1 cellular context compared by ENCODE assay signal in the genomic region with DNA sequence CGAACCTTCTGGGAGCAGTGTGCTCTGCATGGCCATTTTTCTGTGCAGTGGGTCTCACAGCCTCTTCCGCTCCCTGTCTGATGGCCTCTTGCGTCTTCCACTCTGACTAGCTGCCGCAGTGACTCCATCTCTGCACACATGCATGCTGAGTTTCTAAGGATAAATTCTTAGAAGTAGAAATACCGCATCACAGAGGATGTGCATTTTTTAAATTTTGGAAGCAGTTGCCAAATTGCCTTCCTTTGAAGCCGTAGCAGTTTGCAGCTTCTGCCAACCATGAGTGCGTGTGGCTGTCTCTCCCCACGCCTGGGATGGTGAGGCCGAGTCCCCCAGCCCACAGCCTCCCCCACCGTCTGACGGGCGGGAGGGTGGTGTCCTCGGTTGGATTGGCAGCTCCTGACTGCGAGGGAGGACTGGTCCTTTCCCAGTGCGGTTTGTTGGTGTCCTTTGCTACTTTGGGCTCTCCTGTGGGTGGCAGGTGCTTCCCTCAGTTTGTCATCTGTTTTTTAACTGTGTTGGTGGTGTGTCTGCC.
TF ChIP-seq lines count a peak whose summit lies in the region.

No MANE protein-coding gene starts in this region.

TF ChIP-seq in H1, 55 proteins besides CTCF, POLR2A, EP300 and RAD21:
- TF ChIP-seq CREB1 (IDR thresholded peaks at IDR 0.05), result no peak
- no peak for TF ChIP-seq E2F6 (IDR thresholded peaks at IDR 0.05)
- TF ChIP-seq CHD2 (IDR thresholded peaks at IDR 0.05; ENCODE audit: low read length), result no peak
- TF ChIP-seq RNF2 (IDR thresholded peaks at IDR 0.05; ENCODE audit: borderline replicate concordance, low read depth, low read length, missing control alignments, poor library complexity, severe bottlenecking), result no peak
- no peak for TF ChIP-seq SIX5 (IDR thresholded peaks at IDR 0.05; ENCODE audit: low read depth, low read length)
- TF ChIP-seq SUZ12 (IDR thresholded peaks at IDR 0.05; ENCODE audit: low read length), result no peak
- TF ChIP-seq ASH2L (IDR thresholded peaks at IDR 0.05; ENCODE audit: low read length), result no peak
- TF ChIP-seq TAF1 (IDR thresholded peaks at IDR 0.05; ENCODE audit: low read depth, low read length), result no peak
- TF ChIP-seq, protein P1, sequence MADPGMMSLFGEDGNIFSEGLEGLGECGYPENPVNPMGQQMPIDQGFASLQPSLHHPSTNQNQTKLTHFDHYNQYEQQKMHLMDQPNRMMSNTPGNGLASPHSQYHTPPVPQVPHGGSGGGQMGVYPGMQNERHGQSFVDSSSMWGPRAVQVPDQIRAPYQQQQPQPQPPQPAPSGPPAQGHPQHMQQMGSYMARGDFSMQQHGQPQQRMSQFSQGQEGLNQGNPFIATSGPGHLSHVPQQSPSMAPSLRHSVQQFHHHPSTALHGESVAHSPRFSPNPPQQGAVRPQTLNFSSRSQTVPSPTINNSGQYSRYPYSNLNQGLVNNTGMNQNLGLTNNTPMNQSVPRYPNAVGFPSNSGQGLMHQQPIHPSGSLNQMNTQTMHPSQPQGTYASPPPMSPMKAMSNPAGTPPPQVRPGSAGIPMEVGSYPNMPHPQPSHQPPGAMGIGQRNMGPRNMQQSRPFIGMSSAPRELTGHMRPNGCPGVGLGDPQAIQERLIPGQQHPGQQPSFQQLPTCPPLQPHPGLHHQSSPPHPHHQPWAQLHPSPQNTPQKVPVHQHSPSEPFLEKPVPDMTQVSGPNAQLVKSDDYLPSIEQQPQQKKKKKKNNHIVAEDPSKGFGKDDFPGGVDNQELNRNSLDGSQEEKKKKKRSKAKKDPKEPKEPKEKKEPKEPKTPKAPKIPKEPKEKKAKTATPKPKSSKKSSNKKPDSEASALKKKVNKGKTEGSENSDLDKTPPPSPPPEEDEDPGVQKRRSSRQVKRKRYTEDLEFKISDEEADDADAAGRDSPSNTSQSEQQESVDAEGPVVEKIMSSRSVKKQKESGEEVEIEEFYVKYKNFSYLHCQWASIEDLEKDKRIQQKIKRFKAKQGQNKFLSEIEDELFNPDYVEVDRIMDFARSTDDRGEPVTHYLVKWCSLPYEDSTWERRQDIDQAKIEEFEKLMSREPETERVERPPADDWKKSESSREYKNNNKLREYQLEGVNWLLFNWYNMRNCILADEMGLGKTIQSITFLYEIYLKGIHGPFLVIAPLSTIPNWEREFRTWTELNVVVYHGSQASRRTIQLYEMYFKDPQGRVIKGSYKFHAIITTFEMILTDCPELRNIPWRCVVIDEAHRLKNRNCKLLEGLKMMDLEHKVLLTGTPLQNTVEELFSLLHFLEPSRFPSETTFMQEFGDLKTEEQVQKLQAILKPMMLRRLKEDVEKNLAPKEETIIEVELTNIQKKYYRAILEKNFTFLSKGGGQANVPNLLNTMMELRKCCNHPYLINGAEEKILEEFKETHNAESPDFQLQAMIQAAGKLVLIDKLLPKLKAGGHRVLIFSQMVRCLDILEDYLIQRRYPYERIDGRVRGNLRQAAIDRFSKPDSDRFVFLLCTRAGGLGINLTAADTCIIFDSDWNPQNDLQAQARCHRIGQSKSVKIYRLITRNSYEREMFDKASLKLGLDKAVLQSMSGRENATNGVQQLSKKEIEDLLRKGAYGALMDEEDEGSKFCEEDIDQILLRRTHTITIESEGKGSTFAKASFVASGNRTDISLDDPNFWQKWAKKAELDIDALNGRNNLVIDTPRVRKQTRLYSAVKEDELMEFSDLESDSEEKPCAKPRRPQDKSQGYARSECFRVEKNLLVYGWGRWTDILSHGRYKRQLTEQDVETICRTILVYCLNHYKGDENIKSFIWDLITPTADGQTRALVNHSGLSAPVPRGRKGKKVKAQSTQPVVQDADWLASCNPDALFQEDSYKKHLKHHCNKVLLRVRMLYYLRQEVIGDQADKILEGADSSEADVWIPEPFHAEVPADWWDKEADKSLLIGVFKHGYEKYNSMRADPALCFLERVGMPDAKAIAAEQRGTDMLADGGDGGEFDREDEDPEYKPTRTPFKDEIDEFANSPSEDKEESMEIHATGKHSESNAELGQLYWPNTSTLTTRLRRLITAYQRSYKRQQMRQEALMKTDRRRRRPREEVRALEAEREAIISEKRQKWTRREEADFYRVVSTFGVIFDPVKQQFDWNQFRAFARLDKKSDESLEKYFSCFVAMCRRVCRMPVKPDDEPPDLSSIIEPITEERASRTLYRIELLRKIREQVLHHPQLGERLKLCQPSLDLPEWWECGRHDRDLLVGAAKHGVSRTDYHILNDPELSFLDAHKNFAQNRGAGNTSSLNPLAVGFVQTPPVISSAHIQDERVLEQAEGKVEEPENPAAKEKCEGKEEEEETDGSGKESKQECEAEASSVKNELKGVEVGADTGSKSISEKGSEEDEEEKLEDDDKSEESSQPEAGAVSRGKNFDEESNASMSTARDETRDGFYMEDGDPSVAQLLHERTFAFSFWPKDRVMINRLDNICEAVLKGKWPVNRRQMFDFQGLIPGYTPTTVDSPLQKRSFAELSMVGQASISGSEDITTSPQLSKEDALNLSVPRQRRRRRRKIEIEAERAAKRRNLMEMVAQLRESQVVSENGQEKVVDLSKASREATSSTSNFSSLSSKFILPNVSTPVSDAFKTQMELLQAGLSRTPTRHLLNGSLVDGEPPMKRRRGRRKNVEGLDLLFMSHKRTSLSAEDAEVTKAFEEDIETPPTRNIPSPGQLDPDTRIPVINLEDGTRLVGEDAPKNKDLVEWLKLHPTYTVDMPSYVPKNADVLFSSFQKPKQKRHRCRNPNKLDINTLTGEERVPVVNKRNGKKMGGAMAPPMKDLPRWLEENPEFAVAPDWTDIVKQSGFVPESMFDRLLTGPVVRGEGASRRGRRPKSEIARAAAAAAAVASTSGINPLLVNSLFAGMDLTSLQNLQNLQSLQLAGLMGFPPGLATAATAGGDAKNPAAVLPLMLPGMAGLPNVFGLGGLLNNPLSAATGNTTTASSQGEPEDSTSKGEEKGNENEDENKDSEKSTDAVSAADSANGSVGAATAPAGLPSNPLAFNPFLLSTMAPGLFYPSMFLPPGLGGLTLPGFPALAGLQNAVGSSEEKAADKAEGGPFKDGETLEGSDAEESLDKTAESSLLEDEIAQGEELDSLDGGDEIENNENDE (IDR thresholded peaks at IDR 0.05; ENCODE audit: insufficient replicate concordance, low read length), result no peak
- no peak for TF ChIP-seq HDAC6 (IDR thresholded peaks at IDR 0.05; ENCODE audit: low read depth, low read length)
- no peak for TF ChIP-seq SP4 (IDR thresholded peaks at IDR 0.05; ENCODE audit: low read length)
